In genomic region chr6:13397359-13398080, GRCh38 we compare ENCODE assay signal across 1 cellular context.
TF ChIP-seq lines count a peak whose summit lies in the region.

No MANE protein-coding gene starts in this region.

TF ChIP-seq in GM23338, 12 proteins besides CTCF, POLR2A, EP300 and RAD21 (continued from another document):
- TF ChIP-seq REST (IDR thresholded peaks at IDR 0.05; ENCODE audit: unreplicated experiment) (no peak), STAT1 (IDR thresholded peaks at IDR 0.05; ENCODE audit: unreplicated experiment) (no peak), JUNB (IDR thresholded peaks at IDR 0.05; ENCODE audit: unreplicated experiment) (no peak)
